In the genomic region with DNA sequence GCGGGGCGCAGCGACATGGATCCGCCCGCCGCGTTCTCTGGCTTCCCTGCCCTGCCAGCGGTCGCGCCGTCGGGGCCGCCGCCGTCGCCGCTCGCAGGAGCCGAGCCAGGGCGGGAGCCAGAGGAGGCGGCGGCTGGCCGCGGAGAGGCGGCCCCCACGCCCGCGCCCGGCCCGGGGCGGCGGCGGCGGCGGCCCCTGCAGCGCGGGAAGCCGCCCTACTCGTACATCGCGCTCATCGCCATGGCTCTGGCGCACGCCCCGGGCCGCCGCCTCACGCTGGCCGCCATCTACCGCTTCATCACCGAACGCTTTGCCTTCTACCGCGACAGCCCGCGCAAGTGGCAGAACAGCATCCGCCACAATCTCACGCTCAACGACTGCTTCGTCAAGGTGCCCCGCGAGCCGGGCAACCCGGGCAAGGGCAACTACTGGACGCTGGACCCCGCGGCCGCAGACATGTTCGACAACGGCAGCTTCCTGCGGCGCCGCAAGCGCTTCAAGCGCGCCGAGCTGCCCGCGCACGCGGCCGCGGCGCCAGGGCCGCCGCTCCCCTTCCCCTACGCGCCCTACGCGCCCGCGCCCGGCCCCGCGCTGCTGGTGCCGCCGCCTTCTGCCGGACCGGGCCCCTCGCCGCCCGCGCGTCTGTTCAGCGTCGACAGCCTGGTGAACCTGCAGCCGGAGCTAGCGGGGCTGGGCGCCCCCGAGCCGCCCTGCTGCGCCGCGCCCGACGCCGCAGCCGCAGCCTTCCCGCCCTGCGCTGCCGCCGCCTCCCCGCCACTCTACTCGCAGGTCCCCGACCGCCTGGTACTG, we compare ENCODE assay signal across 9 cellular contexts. TPM values are rescaled to one million over a fixed set of nuclear protein-coding genes. Genes with fewer than 3 reads are reported as not detected.
DNase-seq lines count a peak whose midpoint lies in the region; ATAC-seq and TF ChIP-seq lines count a peak whose summit lies in the region.
"Had no signal": no experiment of that assay in that cellular context is flagged by ENCODE, and none has a peak within 500 bp of the region (broad histone marks: within the 10 kb centered on the region; RNA-seq: fewer than 3 reads in every experiment).

No MANE protein-coding gene starts in this region.

- intact Hi-C loops in A673 (cut with micrococcal nuclease; ENCODE audit: unreplicated experiment) = no loop called here

- H3K27me3 ChIP-seq in subcutaneous abdominal adipose tissue (ENCODE audit: control insufficient read depth in 5 of 5, insufficient read depth in 4 of 5, low read length in 5 of 5) = peaks cover 19 to 54% (median 39%) of the 10 kb centered on the region in 5 donors
- H3K27me3 ChIP-seq in A673 (replicated peaks; ENCODE audit: insufficient read depth, low read depth, low read length, poor library complexity) = peaks cover 70% of the 10 kb centered on the region

- peaks cover 65% of the 10 kb centered on the region for H3K27me3 Mint-ChIP-seq in activated T-cell treated with anti-CD3 and anti-CD28 coated beads, Interleukin-2, amount 50 U/mL, for 24 hours
- H3K27me3 Mint-ChIP-seq in activated T-helper 17 cell treated with anti-CD3 and anti-CD28 coated beads, Interleukin-2, amount 50 U/mL, for 72 hours = peaks cover 32% of the 10 kb centered on the region

- DNase-seq in activated T-cell treated with anti-CD3 and anti-CD28 coated beads, Interleukin-2, amount 50 U/mL, for 24 hours = peak; percentile 55
- DNase-seq in activated T-cell treated with anti-CD3 and anti-CD28 coated beads for 4 hours (no peak), A673 (ENCODE audit: low spot score) (no peak), NCI-H1048 (lab: John Stamatoyannopoulos, UW) (no peak)
- DNase-seq: RPMI8226 had no signal

- H3K27ac Mint-ChIP-seq in activated T-cell treated with anti-CD3 and anti-CD28 coated beads, Interleukin-2, amount 50 U/mL, for 24 hours = no peak overlapping the region
- H3K27ac Mint-ChIP-seq in activated T-helper 17 cell treated with anti-CD3 and anti-CD28 coated beads, Interleukin-2, amount 50 U/mL, for 72 hours = no peak overlapping the region

- POLR2A ChIA-PET in A673 (lab: Charles Lee; ENCODE audit: low non-redundant PET) = no interaction called here

- peaks cover 8% of the 10 kb centered on the region for H3K4me1 Mint-ChIP-seq in activated T-cell treated with anti-CD3 and anti-CD28 coated beads, Interleukin-2, amount 50 U/mL, for 24 hours (ENCODE audit: low read depth)
- H3K4me1 Mint-ChIP-seq in activated T-helper 17 cell treated with anti-CD3 and anti-CD28 coated beads, Interleukin-2, amount 50 U/mL, for 72 hours = peaks cover 7% of the 10 kb centered on the region

- peak overlapping the region; percentile 27 for H3K4me3 ChIP-seq in iPS-11a (ENCODE audit: low read depth, low read length)
- peak overlapping the region in 4 of 5 donors; percentile 27 to 48 (median 38) for H3K4me3 ChIP-seq in subcutaneous abdominal adipose tissue (ENCODE audit: low read depth in 1 of 5, low read length in 5 of 5)
- no peak overlapping the region for H3K4me3 ChIP-seq in A673 (ENCODE audit: low read depth, low read length, poor library complexity, severe bottlenecking)

- no peaks in the 10 kb centered on the region for H3K9me3 Mint-ChIP-seq in activated T-cell treated with anti-CD3 and anti-CD28 coated beads, Interleukin-2, amount 50 U/mL, for 24 hours
- no peaks in the 10 kb centered on the region for H3K9me3 Mint-ChIP-seq in activated T-helper 17 cell treated with anti-CD3 and anti-CD28 coated beads, Interleukin-2, amount 50 U/mL, for 72 hours

- peaks cover 0 to 6% (median 0%) of the 10 kb centered on the region in 5 donors for H3K4me1 ChIP-seq in subcutaneous abdominal adipose tissue (ENCODE audit: control insufficient read depth in 5 of 5, insufficient read depth in 5 of 5, low read length in 5 of 5)
- no peaks in the 10 kb centered on the region for H3K4me1 ChIP-seq in A673 (ENCODE audit: insufficient read depth, low read length, poor library complexity, severe bottlenecking)

- no peaks in the 10 kb centered on the region for H3K36me3 Mint-ChIP-seq in activated T-cell treated with anti-CD3 and anti-CD28 coated beads, Interleukin-2, amount 50 U/mL, for 24 hours (ENCODE audit: low read depth)
- H3K36me3 Mint-ChIP-seq in activated T-helper 17 cell treated with anti-CD3 and anti-CD28 coated beads, Interleukin-2, amount 50 U/mL, for 72 hours (ENCODE audit: low read depth) = peaks cover 10% of the 10 kb centered on the region

- H3K36me3 ChIP-seq in subcutaneous abdominal adipose tissue (ENCODE audit: control insufficient read depth in 5 of 5, insufficient read depth in 5 of 5, low read length in 5 of 5) (no peaks in the 10 kb centered on the region), A673 (ENCODE audit: insufficient read depth, low read length, poor library complexity, severe bottlenecking) (no peaks in the 10 kb centered on the region)

- CTCF ChIA-PET in A673 (lab: Charles Lee) = interaction anchor here (0.5 kb wide), 1 partner anchor 71 kb away, joined by 7 read pairs; no protein-coding TSS in a partner anchor

- no peak overlapping the region for H3K9ac ChIP-seq in subcutaneous abdominal adipose tissue (ENCODE audit: low read length in 5 of 5)

- BruUV-seq in A673 (replicated peaks; lab: Mats Ljungman, UMichigan) = no TSS peak

- no peaks in the 10 kb centered on the region for H3K9me3 ChIP-seq in subcutaneous abdominal adipose tissue (ENCODE audit: control insufficient read depth in 5 of 5, low read length in 5 of 5)
- H3K9me3 ChIP-seq in A673 (ENCODE audit: low read depth, low read length, poor library complexity, severe bottlenecking) = no peaks in the 10 kb centered on the region

- TF ChIP-seq CTCF in A673 (conservative IDR thresholded peaks at IDR 0.05; ENCODE audit: low read depth, low read length) = no peak

- peak overlapping the region; percentile 53 for H3K4me3 Mint-ChIP-seq in activated T-cell treated with anti-CD3 and anti-CD28 coated beads, Interleukin-2, amount 50 U/mL, for 24 hours
- peak overlapping the region; percentile 44 for H3K4me3 Mint-ChIP-seq in activated T-helper 17 cell treated with anti-CD3 and anti-CD28 coated beads, Interleukin-2, amount 50 U/mL, for 72 hours

- ATAC-seq in activated T-helper 17 cell treated with anti-CD3 and anti-CD28 coated beads, Interleukin-2, amount 50 U/mL, for 72 hours (replicated peaks) = peak; percentile 39
- no peak for ATAC-seq in GM18867 (IDR thresholded peaks at IDR 0.05; ENCODE audit: unreplicated experiment)

- H3K27ac ChIP-seq in subcutaneous abdominal adipose tissue (ENCODE audit: low read depth, low read length) (no peak overlapping the region), A673 (ENCODE audit: low read depth, low read length, poor library complexity, severe bottlenecking) (no peak overlapping the region)

RNA-seq across cellular contexts. Expression of gene FOXE3, which starts 0.4 kb away (rescaled TPM):
- not detected for total RNA-seq in activated T-helper 17 cell treated with anti-CD3 and anti-CD28 coated beads, Interleukin-2, amount 50 U/mL, for 72 hours
- total RNA-seq in A673 (2021) = not detected in 2 replicates

RNA-seq across cellular contexts. Expression of gene FOXD2, which starts 21.3 kb away (rescaled TPM):
- total RNA-seq in activated T-helper 17 cell treated with anti-CD3 and anti-CD28 coated beads, Interleukin-2, amount 50 U/mL, for 72 hours = under 1 TPM; 0.19 to 0.29 TPM
- 0.15 and 0.17 TPM in 2 replicates for total RNA-seq in A673 (2021)
